In genomic region chr1:46405724-46406123, GRCh38 we compare ENCODE assay signal across 17 cellular contexts.
DNase-seq lines count a peak whose midpoint lies in the region; TF ChIP-seq lines count a peak whose summit lies in the region.
"Had no signal": no experiment of that assay in that cellular context is flagged by ENCODE, and none has a peak within 500 bp of the region (broad histone marks: within the 10 kb centered on the region; RNA-seq: fewer than 3 reads in every experiment).

No MANE protein-coding gene starts in this region.

- peaks cover 4% of the 10 kb centered on the region for H3K36me3 ChIP-seq in HUES6 (ENCODE audit: control insufficient read depth, insufficient read depth, low read length)
- H3K36me3 ChIP-seq in muscle layer of colon (ENCODE audit: insufficient read depth, low read length): no peaks in the 10 kb centered on the region
- H3K36me3 ChIP-seq in effector memory CD4-positive, alpha-beta T cell (ENCODE audit: control insufficient read depth, insufficient read depth, low read length): no peaks in the 10 kb centered on the region
- H3K36me3 ChIP-seq: adrenal gland had no signal

- H3K9ac ChIP-seq in HUES6 (ENCODE audit: low read length): peak overlapping the region; percentile 14
- no peak overlapping the region for H3K9ac ChIP-seq in muscle layer of colon (ENCODE audit: low read length)

- H3K27me3 ChIP-seq in HUES6 (ENCODE audit: control insufficient read depth, insufficient read depth, low read length) (no peaks in the 10 kb centered on the region), muscle layer of colon (ENCODE audit: control insufficient read depth in 1 of 2, insufficient read depth in 2 of 2, low read length in 2 of 2) (no peaks in the 10 kb centered on the region)
- no peaks in the 10 kb centered on the region for H3K27me3 ChIP-seq in effector memory CD4-positive, alpha-beta T cell (replicated peaks; ENCODE audit: control insufficient read depth, insufficient read depth, low read length, poor library complexity, severe bottlenecking)
- H3K27me3 ChIP-seq: adrenal gland, esophagus squamous epithelium, gastrocnemius medialis, hepatocyte had no signal

- DNase-seq in 8988T (peak; percentile 11), choroid plexus epithelial cell (ENCODE audit: low read depth) (peak; percentile 16), putamen (ENCODE audit: low spot score) (no peak), DMS79 treated with DMSO at 0.1 percent for 48 hours (lab: John Stamatoyannopoulos, UW) (no peak)
- DNase-seq in activated naive CD4-positive, alpha-beta T cell (lab: John Stamatoyannopoulos, UW): no peak
- DNase-seq in effector memory CD4-positive, alpha-beta T cell: no peak
- DNase-seq: esophagus squamous epithelium, GF-D8, NCI-H1092, NCI-H187, SHP77 treated with DMSO at 0.1 percent for 48 hours had no signal

- no peak overlapping the region for H3K27ac ChIP-seq in HUES6 (ENCODE audit: low read depth, low read length)
- H3K27ac ChIP-seq in muscle layer of colon (ENCODE audit: low read depth, low read length): peak overlapping the region; percentile 52
- H3K27ac ChIP-seq in effector memory CD4-positive, alpha-beta T cell (ENCODE audit: insufficient read depth, low read length, poor library complexity, severe bottlenecking): no peak overlapping the region
- H3K27ac ChIP-seq: coronary artery, esophagus squamous epithelium, hepatocyte had no signal

- H3K4me1 ChIP-seq in HUES6 (ENCODE audit: control insufficient read depth, insufficient read depth, low read length) (peaks cover 28% of the 10 kb centered on the region), muscle layer of colon (ENCODE audit: insufficient read depth, low read length) (peaks cover 11% of the 10 kb centered on the region)
- peaks cover 2% of the 10 kb centered on the region for H3K4me1 ChIP-seq in effector memory CD4-positive, alpha-beta T cell (ENCODE audit: control insufficient read depth, insufficient read depth, low read length, poor library complexity, severe bottlenecking)

- H3K9me3 ChIP-seq in HUES6 (ENCODE audit: control insufficient read depth, insufficient read depth, low read depth, low read length) (no peaks in the 10 kb centered on the region), muscle layer of colon (ENCODE audit: low read length) (no peaks in the 10 kb centered on the region)
- H3K9me3 ChIP-seq in effector memory CD4-positive, alpha-beta T cell (ENCODE audit: control insufficient read depth, low read length): no peaks in the 10 kb centered on the region
- H3K9me3 ChIP-seq: adrenal gland, esophagus squamous epithelium, gastrocnemius medialis had no signal

- H3K4me3 ChIP-seq in HUES6 (ENCODE audit: low read depth, low read length) (no peak overlapping the region), choroid plexus epithelial cell (ENCODE audit: low read depth, low read length) (no peak overlapping the region), muscle layer of colon (ENCODE audit: low read depth in 1 of 2, low read length in 2 of 2) (no peak overlapping the region)
- H3K4me3 ChIP-seq in effector memory CD4-positive, alpha-beta T cell (ENCODE audit: insufficient read depth, low read depth, low read length, poor library complexity, severe bottlenecking): no peak overlapping the region
- H3K4me3 ChIP-seq: adrenal gland, hepatocyte had no signal

- no peak for TF ChIP-seq CTCF in choroid plexus epithelial cell (conservative IDR thresholded peaks at IDR 0.05; ENCODE audit: low read depth, low read length)

Comparison
In these comparisons a context has a peak if more than half of its experiments do, and no peak if none do; other contexts are left out.
1. DNase-seq: peak in 8988T (single experiment) and choroid plexus epithelial cell (single experiment); none in putamen (single experiment), activated naive CD4-positive, alpha-beta T cell (0 of 4), DMS79 treated with DMSO at 0.1 percent for 48 hours (single experiment) and effector memory CD4-positive, alpha-beta T cell (0 of 3).